ENCODE assay signal across 21 cellular contexts in genomic region chr2:134839649-134840048, GRCh38. TPM values are rescaled to one million over a fixed set of nuclear protein-coding genes. Genes with fewer than 3 reads are reported as not detected.
DNase-seq lines count a peak whose midpoint lies in the region; ATAC-seq and TF ChIP-seq lines count a peak whose summit lies in the region.
"Had no signal": no experiment of that assay in that cellular context is flagged by ENCODE, and none has a peak within 500 bp of the region (broad histone marks: within the 10 kb centered on the region; RNA-seq: fewer than 3 reads in every experiment).

No MANE protein-coding gene starts in this region.

- 78 to 80% methylated on average over 2 of the region's 2 CpGs for whole genome bisulfite sequencing in heart right ventricle, 2 donors

- H3F3A ChIP-seq in MM.1S (ENCODE audit: insufficient read depth, low read length) = no peaks in the 10 kb centered on the region

- no peak overlapping the region for H3K4me3 ChIP-seq in lower lobe of right lung
- no peak overlapping the region for H3K4me3 ChIP-seq in MM.1S (ENCODE audit: low read length)
- H3K4me3 ChIP-seq in heart right ventricle = no peak overlapping the region
- H3K4me3 ChIP-seq: BLaER1 treated with 17β-estradiol and CSF1 and Interleukin-3, amounts not matched to agents 10 nM and 100 nM; mucosa of descending colon; vagina had no signal

- H3K27me3 ChIP-seq in lower lobe of right lung (ENCODE audit: low read depth) (no peaks in the 10 kb centered on the region), MM.1S (replicated peaks; ENCODE audit: insufficient read depth, low read length) (no peaks in the 10 kb centered on the region), heart right ventricle (peaks cover 0 to 5% (median 0%) of the 10 kb centered on the region in 7 donors)
- H3K27me3 ChIP-seq: BLaER1 treated with 17β-estradiol and CSF1 and Interleukin-3, amounts not matched to agents 10 nM and 100 nM; vagina had no signal

- peaks cover 9% of the 10 kb centered on the region for H3K9me3 ChIP-seq in lower lobe of right lung
- H3K9me3 ChIP-seq in MM.1S (replicated peaks; ENCODE audit: insufficient read depth, low read length) = no peaks in the 10 kb centered on the region
- peaks cover 0 to 23% (median 13%) of the 10 kb centered on the region in 11 donors for H3K9me3 ChIP-seq in heart right ventricle
- H3K9me3 ChIP-seq: vagina had no signal

- H4K20me1 ChIP-seq in MM.1S (ENCODE audit: insufficient read depth, low read length) = no peaks in the 10 kb centered on the region
- H4K20me1 ChIP-seq: BLaER1 treated with 17β-estradiol and CSF1 and Interleukin-3, amounts not matched to agents 10 nM and 100 nM had no signal

- DNase-seq in NCI-H510A treated with DMSO at 0.1 percent for 48 hours (lab: John Stamatoyannopoulos, UW) (peak; percentile 89), lower lobe of right lung (no peak), MM.1S (no peak), C1 segment of cervical spinal cord (lab: John Stamatoyannopoulos, UW) (no peak), heart right ventricle (no peak)
- DNase-seq: activated CD8-positive, alpha-beta memory T cell treated with anti-CD3 and anti-CD28 coated beads for 24 hours; amygdala; EL; foreskin melanocyte; mucosa of descending colon; NCI-H524 treated with DMSO at 0.1 percent for 48 hours; occipital lobe; small intestine; stimulated activated naive CD4-positive, alpha-beta T cell treated with Interleukin-2 at 50 U/mL for 16 hours had no signal

- no peak overlapping the region for H3K9ac ChIP-seq in MM.1S (ENCODE audit: low read length)
- H3K9ac ChIP-seq: BLaER1 treated with 17β-estradiol and CSF1 and Interleukin-3, amounts not matched to agents 10 nM and 100 nM had no signal

- intact Hi-C loops in lower lobe of right lung (cut with DNase I) (no loop called here), heart right ventricle (cut with DNase I) (no loop called here)

- H3K79me2 ChIP-seq in MM.1S (ENCODE audit: low read length) = no peaks in the 10 kb centered on the region

- H2AFZ ChIP-seq in MM.1S (ENCODE audit: low read length) = no peak overlapping the region

- H3K36me3 ChIP-seq in lower lobe of right lung (no peaks in the 10 kb centered on the region), MM.1S (replicated peaks; ENCODE audit: insufficient read depth, low read length) (no peaks in the 10 kb centered on the region), heart right ventricle (no peaks in the 10 kb centered on the region)
- H3K36me3 ChIP-seq: BLaER1 treated with 17β-estradiol and CSF1 and Interleukin-3, amounts not matched to agents 10 nM and 100 nM; vagina had no signal

- H3K27ac ChIP-seq in lower lobe of right lung (no peak overlapping the region), MM.1S (ENCODE audit: low read length) (no peak overlapping the region), heart right ventricle (no peak overlapping the region)
- H3K27ac ChIP-seq: BLaER1 treated with 17β-estradiol and CSF1 and Interleukin-3, amounts not matched to agents 10 nM and 100 nM; vagina had no signal

- ATAC-seq in GM18861 (IDR thresholded peaks at IDR 0.05; ENCODE audit: unreplicated experiment) = peak; percentile 88
- peak; percentile 81 for ATAC-seq in HG02759 (IDR thresholded peaks at IDR 0.05; ENCODE audit: unreplicated experiment)
- ATAC-seq in lower lobe of right lung = peak; percentile 81
- no peak for ATAC-seq in heart right ventricle
- ATAC-seq: mucosa of descending colon had no signal

- H3K4me1 ChIP-seq in lower lobe of right lung = peaks cover 13% of the 10 kb centered on the region
- H3K4me1 ChIP-seq in MM.1S (ENCODE audit: low read length) = no peaks in the 10 kb centered on the region
- H3K4me1 ChIP-seq in heart right ventricle = no peaks in the 10 kb centered on the region
- H3K4me1 ChIP-seq: BLaER1 treated with 17β-estradiol and CSF1 and Interleukin-3, amounts not matched to agents 10 nM and 100 nM; vagina had no signal

- no peak overlapping the region for H3K4me2 ChIP-seq in MM.1S (ENCODE audit: low read depth, low read length)
- H3K4me2 ChIP-seq: BLaER1 treated with 17β-estradiol and CSF1 and Interleukin-3, amounts not matched to agents 10 nM and 100 nM had no signal

- H3K9me2 ChIP-seq in MM.1S (replicated peaks; ENCODE audit: insufficient read depth, low read length) = 0 out of 2 replicates have a peak, but pooled peaks cover 3% of the 10 kb centered on the region

- no peak for TF ChIP-seq CTCF in lower lobe of right lung (IDR thresholded peaks at IDR 0.05)
- TF ChIP-seq CTCF in MM.1S (IDR thresholded peaks at IDR 0.05; ENCODE audit: low read length) = no peak
- no peak for TF ChIP-seq CTCF in heart right ventricle (IDR thresholded peaks at IDR 0.05)

RNA-seq across cellular contexts. Expression of gene ACMSD, which starts 1.2 kb away (rescaled TPM):
- total RNA-seq in lower lobe of right lung (not detected), heart right ventricle (not detected)
- polyA plus RNA-seq in heart right ventricle = not detected
- total RNA-seq: activated T-helper 2 cell treated with anti-CD3 and anti-CD28 coated beads, Interferon-gamma antibody, Interleukin-2, Interleukin-4, amounts not matched to agents 10 μg/mL and 5 μg/mL and 100 μg/mL, durations not matched to agents 14 hours and 24 hours and 36 hours; cerebellum; mucosa of descending colon; occipital lobe; RPMI7951; vagina had no signal
- polyA plus RNA-seq: small intestine had no signal

Comparison
In these comparisons a context has a peak if more than half of its experiments do, and no peak if none do; other contexts are left out.
1. ATAC-seq: peak in GM18861 (single experiment), HG02759 (single experiment) and lower lobe of right lung (2 of 2); none in heart right ventricle (0 of 8).